Comparison of ENCODE assay signal across 9 cellular contexts in genomic region chr10:3045471-3046209, GRCh38. TPM values are rescaled to one million over a fixed set of nuclear protein-coding genes. Genes with fewer than 3 reads are reported as not detected.
DNase-seq lines count a peak whose midpoint lies in the region; ATAC-seq, FAIRE-seq and TF ChIP-seq lines count a peak whose summit lies in the region.
"Had no signal": no experiment of that assay in that cellular context is flagged by ENCODE, and none has a peak within 500 bp of the region (broad histone marks: within the 10 kb centered on the region; RNA-seq: fewer than 3 reads in every experiment).

No MANE protein-coding gene starts in this region.

- FAIRE-seq in keratinocyte (lab: Jason Lieb, UNC), result no peak
- FAIRE-seq: frontal cortex had no signal

- peak overlapping the region; percentile 60 for H3K4me3 Mint-ChIP-seq in chondrocyte (ENCODE audit: unreplicated experiment)
- no peak overlapping the region for H3K4me3 Mint-ChIP-seq in activated naive CD4-positive, alpha-beta T cell treated with anti-CD3 and anti-CD28 coated beads for 36 hours

- dilution Hi-C loops in keratinocyte (cut with MboI; ENCODE audit: extremely low pct_ligation_motif_present, low sequenced_read_pairs), result no loop called here

- intact Hi-C loops in activated naive CD4-positive, alpha-beta T cell treated with anti-CD3 and anti-CD28 coated beads for 36 hours (cut with micrococcal nuclease), result no loop called here

- H3K4me1 Mint-ChIP-seq in chondrocyte (ENCODE audit: low read depth), result peaks cover 55% of the 10 kb centered on the region
- peaks cover 2% of the 10 kb centered on the region for H3K4me1 Mint-ChIP-seq in activated naive CD4-positive, alpha-beta T cell treated with anti-CD3 and anti-CD28 coated beads for 36 hours (ENCODE audit: low read depth)

- H3K79me2 ChIP-seq in keratinocyte (ENCODE audit: control insufficient read depth, insufficient read depth, low read length), result no peaks in the 10 kb centered on the region

- peak; percentile 71 for TF ChIP-seq CTCF in chondrocyte (IDR thresholded peaks at IDR 0.05)
- TF ChIP-seq CTCF in keratinocyte (optimal IDR thresholded peaks at IDR 0.05 in 1 of 3, IDR thresholded peaks at IDR 0.05 in 1 of 3, conservative IDR thresholded peaks at IDR 0.05 in 1 of 3; ENCODE audit: extremely low read depth in 1 of 3, insufficient read depth in 2 of 3, low read length in 3 of 3), result no peak

- H3K4me3 ChIP-seq in HUES48 (ENCODE audit: low read depth, low read length) (no peak overlapping the region), keratinocyte (ENCODE audit: control insufficient read depth in 2 of 3, extremely low read depth in 1 of 3, insufficient read depth in 2 of 3, low read depth in 1 of 3, low read length in 3 of 3) (no peak overlapping the region), stomach smooth muscle (ENCODE audit: low read length in 2 of 2) (peak overlapping the region in 1 of 2 donors; percentile 44)

- no peaks in the 10 kb centered on the region for H3K9me1 ChIP-seq in keratinocyte (ENCODE audit: control insufficient read depth, extremely low read depth, insufficient read depth, low read length)

- H4K20me1 ChIP-seq in keratinocyte (ENCODE audit: control insufficient read depth, extremely low read depth, insufficient read depth, low read length), result no peaks in the 10 kb centered on the region

- H3K9me3 Mint-ChIP-seq in chondrocyte (ENCODE audit: low read depth), result no peaks in the 10 kb centered on the region
- H3K9me3 Mint-ChIP-seq in activated naive CD4-positive, alpha-beta T cell treated with anti-CD3 and anti-CD28 coated beads for 36 hours, result no peaks in the 10 kb centered on the region

- no peak overlapping the region for H2AFZ ChIP-seq in keratinocyte (ENCODE audit: control insufficient read depth, low read length)

- H3K36me3 ChIP-seq in HUES48 (ENCODE audit: control insufficient read depth, insufficient read depth, low read length) (no peaks in the 10 kb centered on the region), keratinocyte (ENCODE audit: control insufficient read depth in 2 of 2, extremely low read depth in 1 of 2, insufficient read depth in 2 of 2, low read length in 2 of 2) (no peaks in the 10 kb centered on the region), stomach smooth muscle (ENCODE audit: control insufficient read depth in 2 of 2, insufficient read depth in 2 of 2, low read length in 2 of 2) (no peaks in the 10 kb centered on the region)

- H3K9me3 ChIP-seq in HUES48 (ENCODE audit: control insufficient read depth, insufficient read depth, low read length) (no peaks in the 10 kb centered on the region), keratinocyte (ENCODE audit: control insufficient read depth, low read depth, low read length) (no peaks in the 10 kb centered on the region), stomach smooth muscle (ENCODE audit: control insufficient read depth in 2 of 2, low read length in 2 of 2) (no peaks in the 10 kb centered on the region)

- H3K9ac ChIP-seq in HUES48 (ENCODE audit: low read depth, low read length) (no peak overlapping the region), keratinocyte (ENCODE audit: control insufficient read depth, extremely low read depth, insufficient read depth, low read length) (no peak overlapping the region), stomach smooth muscle (ENCODE audit: low read length in 2 of 2) (peak overlapping the region in 1 of 2 donors; percentile 21)

- DNase-seq in chondrocyte (ENCODE audit: low spot score), result peak; percentile 94
- no peak for DNase-seq in keratinocyte (ENCODE audit: low read depth, low spot score)
- no peak for DNase-seq in globus pallidus (ENCODE audit: low spot score)
- DNase-seq in NAMALWA (ENCODE audit: low spot score), result no peak
- DNase-seq in activated naive CD4-positive, alpha-beta T cell treated with anti-CD3 and anti-CD28 coated beads for 36 hours, result no peak

- H3K27me3 ChIP-seq in HUES48 (ENCODE audit: control insufficient read depth, insufficient read depth, low read length) (no peaks in the 10 kb centered on the region), keratinocyte (ENCODE audit: control insufficient read depth, extremely low read depth, insufficient read depth, low read length) (peaks cover 10% of the 10 kb centered on the region), stomach smooth muscle (ENCODE audit: control insufficient read depth in 1 of 2, insufficient read depth in 2 of 2, low read length in 2 of 2) (no peaks in the 10 kb centered on the region)

- peak overlapping the region; percentile 56 for H3K27ac ChIP-seq in HUES48 (ENCODE audit: low read depth, low read length)
- no peak overlapping the region for H3K27ac ChIP-seq in keratinocyte (ENCODE audit: control insufficient read depth, insufficient read depth, low read length)
- peak overlapping the region; percentile 73 for H3K27ac ChIP-seq in stomach smooth muscle (ENCODE audit: low read length)

- CTCF ChIA-PET in activated naive CD4-positive, alpha-beta T cell treated with anti-CD3 and anti-CD28 coated beads for 36 hours (lab: Charles Lee), result interaction anchor here (3.0 kb wide), 1 partner anchor 117 kb away, joined by 29 read pairs; no protein-coding TSS in a partner anchor

- H3K27me3 Mint-ChIP-seq in chondrocyte (ENCODE audit: low read depth), result no peaks in the 10 kb centered on the region
- peaks cover 10% of the 10 kb centered on the region for H3K27me3 Mint-ChIP-seq in activated naive CD4-positive, alpha-beta T cell treated with anti-CD3 and anti-CD28 coated beads for 36 hours (ENCODE audit: low read depth)

- H3K4me1 ChIP-seq in HUES48 (ENCODE audit: control insufficient read depth, insufficient read depth, low read length) (peaks cover 18% of the 10 kb centered on the region), keratinocyte (ENCODE audit: control insufficient read depth, extremely low read depth, insufficient read depth, low read length) (peaks cover 4% of the 10 kb centered on the region), stomach smooth muscle (ENCODE audit: control insufficient read depth, insufficient read depth, low read length) (peaks cover 26% of the 10 kb centered on the region)

- no peak for ATAC-seq in HG03159 (IDR thresholded peaks at IDR 0.05; ENCODE audit: unreplicated experiment)

- H3K36me3 Mint-ChIP-seq in chondrocyte (ENCODE audit: low read depth), result no peaks in the 10 kb centered on the region
- H3K36me3 Mint-ChIP-seq in activated naive CD4-positive, alpha-beta T cell treated with anti-CD3 and anti-CD28 coated beads for 36 hours (ENCODE audit: low read depth), result no peaks in the 10 kb centered on the region

- H3K27ac Mint-ChIP-seq in chondrocyte (ENCODE audit: unreplicated experiment), result peak overlapping the region; percentile 98
- H3K27ac Mint-ChIP-seq in activated naive CD4-positive, alpha-beta T cell treated with anti-CD3 and anti-CD28 coated beads for 36 hours, result no peak overlapping the region

- peak overlapping the region; percentile 57 for H3K4me2 ChIP-seq in keratinocyte (ENCODE audit: control insufficient read depth, extremely low read depth, insufficient read depth, low read depth, low read length)

RNA-seq across cellular contexts. Expression of gene PFKP, which starts 21.7 kb away (rescaled TPM):
- total RNA-seq in chondrocyte, result 151 to 188 TPM (median 182 TPM) in 3 replicates
- 104 to 134 TPM (median 117 TPM) in 3 replicates for polyA plus RNA-seq in keratinocyte
- 117 TPM for polyA plus RNA-seq in keratinocyte (2011; ENCODE audit: low read depth)
- 79.3 and 111 TPM in 2 replicates for polyA plus RNA-seq in keratinocyte (2011; cell fraction: cytosol; rRNA removed)
- 162 and 174 TPM in 2 replicates for polyA plus RNA-seq in keratinocyte (2011; cell fraction: nucleus; rRNA removed)
- polyA plus RNA-seq in keratinocyte (2012; ENCODE audit: low replicate concordance), result 134 and 205 TPM in 2 replicates
- polyA minus RNA-seq in keratinocyte, result 91.1 to 184 TPM (median 107 TPM) in 3 replicates
- 150 TPM for polyA minus RNA-seq in keratinocyte (2011; cell fraction: cytosol; rRNA and poly(A)+ RNA removed)
- 95.1 and 112 TPM in 2 replicates for polyA minus RNA-seq in keratinocyte (2011; cell fraction: nucleus; rRNA and poly(A)+ RNA removed)
- 10 to 100 TPM; 96.2 to 99.7 TPM for total RNA-seq in activated naive CD4-positive, alpha-beta T cell treated with anti-CD3 and anti-CD28 coated beads for 36 hours
